In genomic region chr5:171945066-171945465, GRCh38 we compare ENCODE assay signal across 15 cellular contexts.
DNase-seq lines count a peak whose midpoint lies in the region; ATAC-seq and TF ChIP-seq lines count a peak whose summit lies in the region.
"Had no signal": no experiment of that assay in that cellular context is flagged by ENCODE, and none has a peak within 500 bp of the region (broad histone marks: within the 10 kb centered on the region; RNA-seq: fewer than 3 reads in every experiment).

No MANE protein-coding gene starts in this region.

- intact Hi-C loops in gastrocnemius medialis (cut with DNase I; ENCODE audit: low total_unique reads): no loop called here

- TF ChIP-seq POLR2A in gastrocnemius medialis (IDR thresholded peaks at IDR 0.05): no peak

- CTCF ChIA-PET in HEK293 (lab: Yijun Ruan, JAX): interaction anchor here (0.6 to 1.0 kb wide), 3 partner anchors 14 to 34 kb away, joined by 3 read pairs; no protein-coding TSS in a partner anchor
- CTCF ChIA-PET in WTC11 (lab: Charles Lee): interaction anchor here (2.8 kb wide), 1 partner anchor 33 kb away, joined by 6 read pairs; no protein-coding TSS in a partner anchor

- no peaks in the 10 kb centered on the region for H3K36me3 Mint-ChIP-seq in WTC11
- no peaks in the 10 kb centered on the region for H3K36me3 Mint-ChIP-seq in naive thymus-derived CD8-positive, alpha-beta T cell

- no peaks in the 10 kb centered on the region for H3K27me3 Mint-ChIP-seq in WTC11 (ENCODE audit: low read depth)
- no peaks in the 10 kb centered on the region for H3K27me3 Mint-ChIP-seq in naive thymus-derived CD8-positive, alpha-beta T cell

- in situ Hi-C loops in gastrocnemius medialis (cut with MboI; ENCODE audit: low sequenced_read_pairs in 4 of 4): no loop called here

- no peaks in the 10 kb centered on the region for H3K9me3 ChIP-seq in HEK293 (ENCODE audit: control insufficient read depth, insufficient read depth, low read depth, low read length)
- H3K9me3 ChIP-seq in gastrocnemius medialis: no peaks in the 10 kb centered on the region
- H3K9me3 ChIP-seq: prostate gland, tibial artery had no signal

- peak overlapping the region; percentile 65 for H3K27ac Mint-ChIP-seq in WTC11
- peak overlapping the region in 2 of 10 donors; percentile 14 to 45 for H3K27ac Mint-ChIP-seq in naive thymus-derived CD8-positive, alpha-beta T cell

- H3K4me1 Mint-ChIP-seq in WTC11: peaks cover 40% of the 10 kb centered on the region
- peaks cover 24 to 67% (median 56%) of the 10 kb centered on the region in 4 donors for H3K4me1 Mint-ChIP-seq in naive thymus-derived CD8-positive, alpha-beta T cell

- peaks cover 2% of the 10 kb centered on the region; the same call in 1 of the 2 replicates for H3K4me1 ChIP-seq in HEK293 (ENCODE audit: control insufficient read depth, insufficient read depth, low read length)
- peaks cover 37% of the 10 kb centered on the region in 2 donors for H3K4me1 ChIP-seq in gastrocnemius medialis
- H3K4me1 ChIP-seq: prostate gland had no signal

- no peaks in the 10 kb centered on the region for H3K9me3 Mint-ChIP-seq in WTC11
- H3K9me3 Mint-ChIP-seq in naive thymus-derived CD8-positive, alpha-beta T cell: peaks cover 0 to 7% (median 0%) of the 10 kb centered on the region in 9 donors

- DNase-seq in WTC11 (ENCODE audit: low spot score) (no peak), fibroblast of the aortic adventitia (ENCODE audit: low read depth) (peak; percentile 20), gastrocnemius medialis (no peak), NCI-H1694 treated with DMSO at 0.1 percent for 48 hours (lab: John Stamatoyannopoulos, UW) (no peak)
- no peak for DNase-seq in naive thymus-derived CD8-positive, alpha-beta T cell
- DNase-seq: activated effector memory CD4-positive, alpha-beta T cell treated with Interleukin-2 at 50 U/mL for 16 hours; islet precursor cell; NCI-H1105 treated with DMSO at 0.1 percent for 48 hours; NCI-H510A; stimulated activated CD4-positive, alpha-beta T cell treated with anti-CD3 and anti-CD28 coated beads, Interleukin-2, amount 100 ng/mL, for 48 hours; tibial artery had no signal

- H3K4me3 ChIP-seq in HEK293 (ENCODE audit: low read depth, low read length): no peak overlapping the region
- H3K4me3 ChIP-seq in fibroblast of the aortic adventitia (ENCODE audit: low read depth, low read length): no peak overlapping the region
- H3K4me3 ChIP-seq in gastrocnemius medialis: no peak overlapping the region
- H3K4me3 ChIP-seq: prostate gland, tibial artery had no signal

- H3K27me3 ChIP-seq in gastrocnemius medialis: no peaks in the 10 kb centered on the region
- H3K27me3 ChIP-seq: tibial artery had no signal

- H3K36me3 ChIP-seq in HEK293 (ENCODE audit: control insufficient read depth in 2 of 2, insufficient read depth in 1 of 2, low read length in 2 of 2) (no peaks in the 10 kb centered on the region), gastrocnemius medialis (no peaks in the 10 kb centered on the region)
- H3K36me3 ChIP-seq: prostate gland, tibial artery had no signal

- H3K4me3 Mint-ChIP-seq in WTC11: no peak overlapping the region
- H3K4me3 Mint-ChIP-seq in naive thymus-derived CD8-positive, alpha-beta T cell: no peak overlapping the region

- TF ChIP-seq CTCF in HEK293 (tag by site-specific recombination; IDR thresholded peaks at IDR 0.05) (no peak), WTC11 (IDR thresholded peaks at IDR 0.05) (no peak), fibroblast of the aortic adventitia (IDR thresholded peaks at IDR 0.05; ENCODE audit: insufficient read depth, low read length) (no peak), gastrocnemius medialis (IDR thresholded peaks at IDR 0.05 in 4 of 5, conservative IDR thresholded peaks at IDR 0.05 in 1 of 5) (no peak)

- ATAC-seq in WTC11: no peak
- ATAC-seq in gastrocnemius medialis: no peak
- ATAC-seq in naive thymus-derived CD8-positive, alpha-beta T cell: no peak
- ATAC-seq in HG02852 (IDR thresholded peaks at IDR 0.05; ENCODE audit: unreplicated experiment): no peak
- ATAC-seq: SK-N-SH treated with all-trans-retinoic acid at 6 μM for 48 hours had no signal

- POLR2A ChIA-PET in HEK293 (lab: Yijun Ruan, JAX) (interaction anchor here (0.9 kb wide), 1 partner anchor 61 kb away, joined by 4 read pairs; the partner anchor contains the start of gene FBXW11), WTC11 (lab: Charles Lee) (no interaction called here)
- POLR2A ChIA-PET in naive thymus-derived CD8-positive, alpha-beta T cell (lab: Charles Lee): no interaction called here

- H3K27ac ChIP-seq in HEK293 (ENCODE audit: extremely low read depth, low read depth, low read length) (no peak overlapping the region), gastrocnemius medialis (peak overlapping the region; percentile 3 to 54 (median 34))
- H3K27ac ChIP-seq: prostate gland, tibial artery had no signal

TF ChIP-seq in HEK293, 187 proteins besides CTCF, POLR2A, EP300 and RAD21:
- TF ChIP-seq ZNF366 (tag by site-specific recombination; conservative IDR thresholded peaks at IDR 0.05): no peak
- TF ChIP-seq KLF1 (tag by site-specific recombination; IDR thresholded peaks at IDR 0.05): no peak
- TF ChIP-seq EGR2 (tag by site-specific recombination; IDR thresholded peaks at IDR 0.05; ENCODE audit: low read depth): no peak
- TF ChIP-seq PRDM6 (tag by site-specific recombination; IDR thresholded peaks at IDR 0.05): peak; percentile 67; the same call in 1 of the 2 replicates
- 0 out of 2 replicates have a peak, but pooled peaks have one; percentile 14 for TF ChIP-seq OSR2 (tag by site-specific recombination; IDR thresholded peaks at IDR 0.05)

TF ChIP-seq in WTC11, 78 proteins besides CTCF, POLR2A, EP300 and RAD21:
- TF ChIP-seq E2F1 (CRISPR knock-in tag; IDR thresholded peaks at IDR 0.05): no peak
- TF ChIP-seq ATF6 (CRISPR knock-in tag; IDR thresholded peaks at IDR 0.05): no peak
- no peak for TF ChIP-seq ZNF219 (CRISPR knock-in tag; IDR thresholded peaks at IDR 0.05; ENCODE audit: borderline replicate concordance)
- TF ChIP-seq MXD4 (CRISPR knock-in tag; IDR thresholded peaks at IDR 0.05; ENCODE audit: borderline replicate concordance): no peak
- no peak for TF ChIP-seq FOXP1 (CRISPR knock-in tag; IDR thresholded peaks at IDR 0.05; ENCODE audit: borderline replicate concordance)
- no peak for TF ChIP-seq CREB1 (CRISPR knock-in tag; IDR thresholded peaks at IDR 0.05)
- TF ChIP-seq TEAD4 (CRISPR knock-in tag; IDR thresholded peaks at IDR 0.05): no peak
- TF ChIP-seq ZNF121 (CRISPR knock-in tag; IDR thresholded peaks at IDR 0.05): no peak
